ENCODE assay signal across 30 cellular contexts in the genomic region with DNA sequence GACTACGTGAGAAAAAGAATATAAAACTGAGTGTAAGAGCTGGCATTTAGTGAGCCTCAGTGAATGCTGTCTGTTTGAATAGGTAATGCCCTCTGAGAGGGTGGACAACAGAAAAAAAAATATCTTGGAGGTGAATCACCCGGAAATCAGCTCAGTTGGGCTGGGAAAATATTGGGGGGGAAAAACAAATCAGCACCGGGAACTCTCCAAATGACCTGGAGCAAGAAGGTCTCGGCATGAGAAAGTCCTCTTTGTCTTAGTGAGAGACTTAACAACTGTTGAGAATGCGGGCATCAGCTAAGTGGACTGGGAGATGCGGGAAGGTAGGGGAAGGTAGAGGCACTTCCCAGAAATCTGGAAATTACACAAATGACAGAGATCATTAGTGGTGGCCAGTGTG.
"Had no signal": no experiment of that assay in that cellular context is flagged by ENCODE, and none has a peak within 500 bp of the region (broad histone marks: within the 10 kb centered on the region; RNA-seq: fewer than 3 reads in every experiment).

No MANE protein-coding gene starts in this region.

- ATAC-seq: activated CD8-positive, alpha-beta T cell treated with anti-CD3 and anti-CD28 coated beads for 36 hours; activated T-cell treated with anti-CD3 and anti-CD28 coated beads, Interleukin-2, amount 50 U/mL, for 72 hours; activated T-helper 17 cell treated with anti-CD3 and anti-CD28 coated beads, Interleukin-2, amount 50 U/mL, for 72 hours; body of pancreas; PC-3; Right ventricle myocardium inferior had no signal

- DNase-seq: activated CD4-positive, alpha-beta T cell treated with anti-CD3 and anti-CD28 coated beads, Interleukin-2, amount 10 ng/mL, durations not matched to agents 24 days and 14 days; activated CD4-positive, alpha-beta T cell treated with anti-CD3 and anti-CD28 coated beads, Interleukin-2, amount 50 U/mL, for 4 hours; activated CD8-positive, alpha-beta T cell treated with anti-CD3 and anti-CD28 coated beads for 36 hours; activated effector memory CD4-positive, alpha-beta T cell treated with anti-CD3 and anti-CD28 coated beads, Interleukin-2, amount 50 U/mL, for 16 hours; activated naive CD4-positive, alpha-beta T cell treated with Interleukin-2 at 50 U/mL for 16 hours; activated naive CD8-positive, alpha-beta T cell treated with anti-CD3 and anti-CD28 coated beads, Interleukin-2, amount 10 ng/mL, durations not matched to agents 7 days and 5 days; activated T-cell treated with anti-CD3 and anti-CD28 coated beads, Interleukin-2, amount 50 U/mL, for 1 hour; activated T-cell treated with anti-CD3 and anti-CD28 coated beads, Interleukin-2, amount 50 U/mL, for 72 hours; amygdala; body of pancreas; Karpas-422; KBM-7; MG63; NCI-H1048; NCI-H1105 treated with DMSO at 0.1 percent for 48 hours; NCI-H1436; NCI-H1694; NCI-H1930; NCI-H345; NCI-H524 treated with DMSO at 0.1 percent for 48 hours; NK-92 treated with Interleukin-12 subunit alpha and Interleukin-12 subunit beta, amount 100 ng/mL, for 24 hours; PC-3; Peyer's patch; RPMI8226; SIG-M5; SW 1271; T-helper 1 cell; T1000 had no signal
